ENCODE assay signal across 8 cellular contexts in the genomic region with DNA sequence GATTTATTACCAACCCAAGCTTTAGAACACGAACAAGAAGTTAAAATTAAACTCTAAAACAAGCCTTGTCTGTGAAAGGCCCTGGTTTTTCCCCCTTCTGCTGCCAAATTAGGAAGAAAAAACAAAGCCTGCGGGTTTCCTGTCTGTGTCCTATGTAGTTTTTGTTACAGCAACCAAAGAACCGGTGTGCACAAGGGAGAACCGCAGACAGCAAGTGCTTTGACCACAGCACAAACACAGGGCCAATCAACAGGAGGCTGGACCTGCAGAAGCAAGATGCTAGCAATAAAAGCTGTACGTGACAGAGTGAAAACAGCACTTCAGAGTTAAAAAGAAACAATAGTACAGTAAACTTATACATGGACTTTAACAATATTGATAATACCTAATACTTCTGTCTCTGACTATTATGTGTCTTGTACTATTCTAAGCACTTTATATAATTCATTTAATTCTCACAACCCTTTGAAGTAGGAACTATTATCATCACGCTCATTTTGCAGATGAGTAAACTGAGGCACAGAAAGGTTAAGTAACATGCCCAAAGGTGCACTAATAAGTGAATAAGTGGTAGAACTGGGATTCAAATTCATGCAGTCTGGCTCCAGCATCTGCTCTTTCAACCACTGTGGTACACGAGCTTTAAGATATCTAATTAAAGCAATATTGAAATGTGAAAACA.
DNase-seq lines count a peak whose midpoint lies in the region; ATAC-seq and TF ChIP-seq lines count a peak whose summit lies in the region.

No MANE protein-coding gene starts in this region.

- TF ChIP-seq CTCF in parathyroid adenoma (IDR thresholded peaks at IDR 0.05), result no peak

- H3K9ac ChIP-seq in HUES6 (ENCODE audit: low read length) (no peak overlapping the region), parathyroid adenoma (no peak overlapping the region)

- no peaks in the 10 kb centered on the region for H3K9me3 ChIP-seq in HUES6 (ENCODE audit: control insufficient read depth, insufficient read depth, low read depth, low read length)
- H3K9me3 ChIP-seq in parathyroid adenoma (ENCODE audit: control insufficient read depth, low read length), result no peaks in the 10 kb centered on the region

- H3K4me1 ChIP-seq in HUES6 (ENCODE audit: control insufficient read depth, insufficient read depth, low read length) (peaks cover 73% of the 10 kb centered on the region), parathyroid adenoma (no peaks in the 10 kb centered on the region)

- peaks cover 2% of the 10 kb centered on the region for H3K79me2 ChIP-seq in parathyroid adenoma

- intact Hi-C loops in posterior vena cava (cut with DNase I), result loop anchor here in 1 of 2 donors (10.0 kb wide), 2 partner anchors 64 to 226 kb away; partner anchors contain the start of gene STK17A

- no peak overlapping the region for H2AFZ ChIP-seq in parathyroid adenoma

- H3K4me3 ChIP-seq in HUES6 (ENCODE audit: low read depth, low read length) (no peak overlapping the region), parathyroid adenoma (ENCODE audit: low read depth, low read length) (no peak overlapping the region)

- H3K27ac ChIP-seq in HUES6 (ENCODE audit: low read depth, low read length), result peak overlapping the region; percentile 92; the same call in 1 of the 2 replicates
- H3K27ac ChIP-seq in epithelial cell of prostate, result peak overlapping the region; percentile 99
- peak overlapping the region; percentile 29 for H3K27ac ChIP-seq in parathyroid adenoma

- peak; percentile 56 for ATAC-seq in GM21423 (IDR thresholded peaks at IDR 0.05; ENCODE audit: unreplicated experiment)

- H3K27me3 ChIP-seq in HUES6 (ENCODE audit: control insufficient read depth, insufficient read depth, low read length), result no peaks in the 10 kb centered on the region
- no peaks in the 10 kb centered on the region for H3K27me3 ChIP-seq in parathyroid adenoma (ENCODE audit: control insufficient read depth, insufficient read depth, low read length)

- H3K4me2 ChIP-seq in parathyroid adenoma (ENCODE audit: low read length), result no peak overlapping the region

- peak; percentile 39 for DNase-seq in ELF-1 (ENCODE audit: low read depth, low spot score)
- DNase-seq in activated CD4-positive, alpha-beta T cell treated with anti-CD3 and anti-CD28 coated beads, Interleukin-2, amount 50 U/mL, for 4 hours, result peak; percentile 34 to 39
- DNase-seq in epithelial cell of prostate (ENCODE audit: low read depth, low spot score), result peak; percentile 52
- DNase-seq in NCI-H748 treated with DMSO at 0.1 percent for 48 hours (lab: John Stamatoyannopoulos, UW), result no peak
- no peak for DNase-seq in posterior vena cava (ENCODE audit: low spot score)

- H3K36me3 ChIP-seq in HUES6 (ENCODE audit: control insufficient read depth, insufficient read depth, low read length) (peaks cover 21% of the 10 kb centered on the region), parathyroid adenoma (ENCODE audit: control insufficient read depth, insufficient read depth, low read length) (no peaks in the 10 kb centered on the region)

Comparison
In these comparisons a context has a peak if more than half of its experiments do, and no peak if none do; other contexts are left out.
1. DNase-seq: peak in ELF-1 (single experiment), activated CD4-positive, alpha-beta T cell treated with anti-CD3 and anti-CD28 coated beads, Interleukin-2, amount 50 U/mL, for 4 hours (2 of 2) and epithelial cell of prostate (single experiment); none in NCI-H748 treated with DMSO at 0.1 percent for 48 hours (single experiment) and posterior vena cava (single experiment).
2. H3K27ac ChIP-seq: peak in every context shown above with its lines; median percentile 99 in epithelial cell of prostate; 92 in HUES6; 29 in parathyroid adenoma.